ENCODE assay signal across 8 cellular contexts in the genomic region with DNA sequence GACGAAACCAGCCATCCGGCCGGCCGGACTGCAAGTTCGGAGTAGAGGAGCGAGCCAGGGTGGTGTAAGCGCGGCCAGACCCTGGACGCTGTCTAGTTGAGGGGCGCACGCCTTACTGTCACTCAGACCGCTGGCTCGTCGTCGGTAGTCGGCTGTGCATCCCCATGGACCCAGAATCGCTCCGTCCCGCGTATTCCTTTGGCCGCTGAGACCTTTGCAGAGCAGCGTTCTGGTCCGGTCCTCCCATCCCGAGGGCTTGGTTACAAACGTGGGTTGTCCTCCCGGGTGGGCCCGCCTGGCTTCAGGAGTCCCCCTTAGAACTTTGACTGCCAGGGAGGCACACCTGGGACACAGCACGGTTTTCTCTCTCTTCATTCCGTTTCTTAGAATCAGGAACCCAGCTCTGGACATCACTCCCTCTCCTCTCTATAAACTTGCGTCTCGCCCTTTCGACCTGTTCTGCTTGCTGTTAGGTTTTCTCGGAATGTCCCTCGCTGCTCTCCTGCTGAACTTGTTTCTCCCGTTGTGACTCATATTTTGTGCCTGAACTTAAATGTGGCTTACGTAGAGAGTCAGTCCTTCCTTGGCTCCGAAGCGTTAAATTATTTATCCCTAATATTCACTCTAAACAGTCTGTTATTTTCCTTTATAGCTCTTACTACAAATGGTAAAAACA. TPM values are rescaled to one million over a fixed set of nuclear protein-coding genes. Genes with fewer than 3 reads are reported as not detected.
DNase-seq lines count a peak whose midpoint lies in the region; ATAC-seq and TF ChIP-seq lines count a peak whose summit lies in the region.

No MANE protein-coding gene starts in this region.

- peak overlapping the region; percentile 86 for H3K27ac Mint-ChIP-seq in activated T-helper 1 cell treated with anti-CD3 and anti-CD28 coated beads, Interleukin-12 subunit alpha, Interleukin-12 subunit beta, Interleukin-2, Interleukin-4 antibody, amounts not matched to agents 30 ng/mL and 10 ng/mL and 1 ng/mL, durations not matched to agents 14 hours and 24 hours and 36 hours

- H3K27me3 ChIP-seq in GM06990 (replicated peaks; ENCODE audit: control insufficient read depth, insufficient read depth, low read length) (no peaks in the 10 kb centered on the region), heart left ventricle (no peaks in the 10 kb centered on the region), psoas muscle (ENCODE audit: insufficient read depth in 3 of 3, low read length in 2 of 3) (no peaks in the 10 kb centered on the region)

- ATAC-seq in GM21390 (IDR thresholded peaks at IDR 0.05; ENCODE audit: unreplicated experiment) (peak; percentile 41), HG03571 (IDR thresholded peaks at IDR 0.05; ENCODE audit: unreplicated experiment) (peak; percentile 39), heart left ventricle (peak in 3 of 4 donors; percentile 3 to 39 (median 29)), psoas muscle (peak; percentile 27 to 51 (median 42))

- intact Hi-C loops in activated T-helper 1 cell treated with anti-CD3 and anti-CD28 coated beads, Interleukin-12 subunit alpha, Interleukin-12 subunit beta, Interleukin-2, Interleukin-4 antibody, amounts not matched to agents 30 ng/mL and 10 ng/mL and 1 ng/mL, durations not matched to agents 14 hours and 24 hours and 36 hours (cut with micrococcal nuclease), result loop anchor here (2.0 to 10.0 kb wide), 4 partner anchors 24 to 840 kb away; no protein-coding TSS in a partner anchor
- intact Hi-C loops in heart left ventricle (cut with DNase I) (loop anchor here in 9 of 10 donors (2.0 to 10.0 kb wide), 8 partner anchors 40 to 150 kb away; partner anchors contain the start of gene TBC1D1 (in 4 of the 9)), psoas muscle (cut with DNase I) (loop anchor here in 1 of 2 donors (2.0 to 5.0 kb wide), 2 partner anchors 64 to 150 kb away; partner anchors contain the start of gene TBC1D1)

- H3K4me1 Mint-ChIP-seq in activated T-helper 1 cell treated with anti-CD3 and anti-CD28 coated beads, Interleukin-12 subunit alpha, Interleukin-12 subunit beta, Interleukin-2, Interleukin-4 antibody, amounts not matched to agents 30 ng/mL and 10 ng/mL and 1 ng/mL, durations not matched to agents 14 hours and 24 hours and 36 hours (ENCODE audit: low read depth), result peaks cover 40% of the 10 kb centered on the region

- peaks cover 1% of the 10 kb centered on the region for H3K36me3 ChIP-seq in GM06990 (ENCODE audit: control insufficient read depth, insufficient read depth, low read length)
- peaks cover 0 to 25% (median 23%) of the 10 kb centered on the region in 9 donors for H3K36me3 ChIP-seq in heart left ventricle
- peaks cover 0 to 15% of the 10 kb centered on the region in 2 donors for H3K36me3 ChIP-seq in psoas muscle (ENCODE audit: insufficient read depth in 1 of 2, low read depth in 1 of 2)

- H3K4me1 ChIP-seq in heart left ventricle (peaks cover 3 to 39% (median 20%) of the 10 kb centered on the region in 12 donors), psoas muscle (peaks cover 12% of the 10 kb centered on the region)

- TF ChIP-seq POLR2A in heart left ventricle (IDR thresholded peaks at IDR 0.05), result no peak

- H3K27ac ChIP-seq in heart left ventricle (peak overlapping the region; percentile 30 to 95 (median 90)), psoas muscle (peak overlapping the region; percentile 78)

- H3K36me3 Mint-ChIP-seq in activated T-helper 1 cell treated with anti-CD3 and anti-CD28 coated beads, Interleukin-12 subunit alpha, Interleukin-12 subunit beta, Interleukin-2, Interleukin-4 antibody, amounts not matched to agents 30 ng/mL and 10 ng/mL and 1 ng/mL, durations not matched to agents 14 hours and 24 hours and 36 hours (ENCODE audit: low read depth), result peaks cover 30% of the 10 kb centered on the region

- DNase-seq in GM06990 (ENCODE audit: extremely low read depth, insufficient read length) (no peak), heart left ventricle (peak in 1 of 5 donors; percentile 23), psoas muscle (no peak), SW 1271 (lab: John Stamatoyannopoulos, UW) (no peak), SHP77 treated with DMSO at 0.1 percent for 48 hours (lab: John Stamatoyannopoulos, UW) (no peak)
- DNase-seq in activated T-helper 1 cell treated with anti-CD3 and anti-CD28 coated beads, Interleukin-12 subunit alpha, Interleukin-12 subunit beta, Interleukin-2, Interleukin-4 antibody, amounts not matched to agents 30 ng/mL and 10 ng/mL and 1 ng/mL, durations not matched to agents 14 hours and 24 hours and 36 hours (ENCODE audit: low spot score), result no peak

- no peak for TF ChIP-seq CTCF in GM06990 (IDR thresholded peaks at IDR 0.05; ENCODE audit: insufficient read depth, low read length, poor library complexity, severe bottlenecking)
- no peak for TF ChIP-seq CTCF in heart left ventricle (IDR thresholded peaks at IDR 0.05)
- TF ChIP-seq CTCF in psoas muscle (IDR thresholded peaks at IDR 0.05), result no peak

- peak overlapping the region; percentile 87 for H3K4me3 Mint-ChIP-seq in activated T-helper 1 cell treated with anti-CD3 and anti-CD28 coated beads, Interleukin-12 subunit alpha, Interleukin-12 subunit beta, Interleukin-2, Interleukin-4 antibody, amounts not matched to agents 30 ng/mL and 10 ng/mL and 1 ng/mL, durations not matched to agents 14 hours and 24 hours and 36 hours

- H3K4me3 ChIP-seq in GM06990 (replicated peaks; ENCODE audit: low read depth, low read length) (peak overlapping the region; percentile 96), heart left ventricle (peak overlapping the region; percentile 54 to 97 (median 88)), psoas muscle (peak overlapping the region; percentile 93)

- 4 to 9% (median 6%) methylated on average over 17 to 38 of the region's 38 CpGs for WGBS in heart left ventricle, 4 donors
- 9 to 14% (median 10%) methylated on average over 37 to 38 of the region's 38 CpGs for WGBS in psoas muscle, 3 donors

- H3K27me3 Mint-ChIP-seq in activated T-helper 1 cell treated with anti-CD3 and anti-CD28 coated beads, Interleukin-12 subunit alpha, Interleukin-12 subunit beta, Interleukin-2, Interleukin-4 antibody, amounts not matched to agents 30 ng/mL and 10 ng/mL and 1 ng/mL, durations not matched to agents 14 hours and 24 hours and 36 hours (ENCODE audit: insufficient read depth), result no peaks in the 10 kb centered on the region

- H3K9me3 Mint-ChIP-seq in activated T-helper 1 cell treated with anti-CD3 and anti-CD28 coated beads, Interleukin-12 subunit alpha, Interleukin-12 subunit beta, Interleukin-2, Interleukin-4 antibody, amounts not matched to agents 30 ng/mL and 10 ng/mL and 1 ng/mL, durations not matched to agents 14 hours and 24 hours and 36 hours, result no peaks in the 10 kb centered on the region

- H3K9me3 ChIP-seq in heart left ventricle (no peaks in the 10 kb centered on the region), psoas muscle (no peaks in the 10 kb centered on the region)

RNA-seq across cellular contexts. Expression of gene PGM2, which starts 0.7 kb away (rescaled TPM):
- total RNA-seq in activated T-helper 1 cell treated with anti-CD3 and anti-CD28 coated beads, Interleukin-12 subunit alpha, Interleukin-12 subunit beta, Interleukin-2, Interleukin-4 antibody, amounts not matched to agents 30 ng/mL and 10 ng/mL and 1 ng/mL, durations not matched to agents 14 hours and 24 hours and 36 hours, result 43.0 and 50.0 TPM in 2 replicates
- total RNA-seq in heart left ventricle (10 to 100 TPM in 4 of 9 donors, 1 to 10 TPM in 5; 6.8 to 18.4 (median 8.7) TPM), psoas muscle (1 to 10 TPM; 2.5 to 4.7 (median 4.0) TPM)
- polyA plus RNA-seq in heart left ventricle (1 to 10 TPM; 3.3 to 7.5 TPM), psoas muscle (1 to 10 TPM; 1.1 to 1.8 (median 1.4) TPM)
